In the genomic region with DNA sequence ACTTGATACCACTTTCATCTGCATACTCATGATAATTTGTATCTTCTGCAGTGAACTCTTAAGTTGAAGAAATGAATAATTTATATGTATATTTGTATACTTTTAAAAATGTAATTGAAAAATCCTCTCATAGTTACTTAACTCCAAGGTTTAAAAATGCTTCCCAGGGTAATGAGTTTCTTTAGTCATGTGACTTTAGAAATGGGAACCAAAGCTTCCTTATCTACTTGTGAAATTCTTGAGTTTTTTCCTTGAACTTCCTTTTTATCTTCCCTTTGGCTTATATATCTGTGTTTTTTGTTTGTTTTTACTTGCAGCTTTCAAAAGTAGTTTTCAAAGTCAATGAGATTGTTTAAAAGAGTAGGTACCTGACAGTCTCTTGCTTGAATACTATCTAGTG, we compare ENCODE assay signal across 8 cellular contexts. TPM values are rescaled to one million over a fixed set of nuclear protein-coding genes. Genes with fewer than 3 reads are reported as not detected.
DNase-seq lines count a peak whose midpoint lies in the region; ATAC-seq and TF ChIP-seq lines count a peak whose summit lies in the region.
"Had no signal": no experiment of that assay in that cellular context is flagged by ENCODE, and none has a peak within 500 bp of the region (broad histone marks: within the 10 kb centered on the region; RNA-seq: fewer than 3 reads in every experiment).

No MANE protein-coding gene starts in this region.

- no peak overlapping the region for H2AFZ ChIP-seq in PC-3 (ENCODE audit: low read length)

- CTCF ChIA-PET in PC-3 (lab: Charles Lee): no interaction called here

- peak overlapping the region; percentile 58 for H3K4me3 ChIP-seq in GM12875 (ENCODE audit: low read depth, low read length)
- no peak overlapping the region for H3K4me3 ChIP-seq in PC-3 (ENCODE audit: low read length)
- H3K4me3 ChIP-seq in epithelial cell of proximal tubule (ENCODE audit: low read depth, low read length): peak overlapping the region; percentile 83
- peak overlapping the region; percentile 48 to 87 (median 55) for H3K4me3 ChIP-seq in skeletal muscle tissue (ENCODE audit: low read length in 3 of 3)

- TF ChIP-seq CTCF in GM12875 (IDR thresholded peaks at IDR 0.05; ENCODE audit: borderline replicate concordance, insufficient read depth, low read depth, low read length) (no peak), PC-3 (conservative IDR thresholded peaks at IDR 0.05; ENCODE audit: low read depth, low read length) (no peak), epithelial cell of proximal tubule (conservative IDR thresholded peaks at IDR 0.05; ENCODE audit: low read depth, low read length) (no peak)

- DNase-seq in PC-3: no peak
- DNase-seq in epithelial cell of proximal tubule (ENCODE audit: low read depth): no peak
- DNase-seq in cortex of kidney (lab: John Stamatoyannopoulos, UW): no peak
- no peak for DNase-seq in COR-L47 (lab: John Stamatoyannopoulos, UW)
- DNase-seq: stimulated activated CD4-positive, alpha-beta T cell treated with anti-CD3 and anti-CD28 coated beads, Interleukin-4, amount 100 ng/mL, for 1 hour had no signal

- H3K9me3 ChIP-seq in PC-3 (ENCODE audit: low read length): no peaks in the 10 kb centered on the region
- no peaks in the 10 kb centered on the region for H3K9me3 ChIP-seq in skeletal muscle tissue (ENCODE audit: control insufficient read depth in 3 of 3, low read length in 3 of 3)

- no peaks in the 10 kb centered on the region for H4K20me1 ChIP-seq in PC-3 (ENCODE audit: low read length)

- H3K9ac ChIP-seq in PC-3 (ENCODE audit: low read length) (no peak overlapping the region), skeletal muscle tissue (ENCODE audit: low read depth in 1 of 3, low read length in 3 of 3) (peak overlapping the region; percentile 2 to 60 (median 34))

- H3K79me2 ChIP-seq in PC-3 (ENCODE audit: low read length): peaks cover 94% of the 10 kb centered on the region

- H3K27me3 ChIP-seq in PC-3 (ENCODE audit: low read length) (no peaks in the 10 kb centered on the region), skeletal muscle tissue (ENCODE audit: control insufficient read depth in 3 of 3, insufficient read depth in 3 of 3, low read length in 3 of 3) (no peaks in the 10 kb centered on the region)

- no peak overlapping the region for H3K27ac ChIP-seq in PC-3 (ENCODE audit: low read length)
- peak overlapping the region; percentile 98 for H3K27ac ChIP-seq in skeletal muscle tissue (ENCODE audit: low read depth, low read length)

- H3K4me1 ChIP-seq in PC-3 (ENCODE audit: insufficient read depth, low read length) (peaks cover 17% of the 10 kb centered on the region), skeletal muscle tissue (ENCODE audit: control insufficient read depth in 3 of 3, insufficient read depth in 3 of 3, low read length in 3 of 3) (peaks cover 45 to 58% (median 52%) of the 10 kb centered on the region in 3 donors)

- intact Hi-C loops in PC-3 (cut with micrococcal nuclease): no loop called here

- peaks cover 6% of the 10 kb centered on the region for H3F3A ChIP-seq in PC-3 (ENCODE audit: low read length, unreplicated experiment)

- H3K36me3 ChIP-seq in PC-3 (ENCODE audit: low read depth, low read length): no peaks in the 10 kb centered on the region
- peaks cover 0 to 2% (median 0%) of the 10 kb centered on the region in 3 donors for H3K36me3 ChIP-seq in skeletal muscle tissue (ENCODE audit: control insufficient read depth in 3 of 3, insufficient read depth in 3 of 3, low read length in 3 of 3)

- no peaks in the 10 kb centered on the region for H3K9me2 ChIP-seq in PC-3 (replicated peaks; ENCODE audit: low read length)

- BruUV-seq in PC-3 (replicated peaks; lab: Mats Ljungman, UMichigan): no TSS peak

- ATAC-seq in PC-3 (no peak), GM19328 (IDR thresholded peaks at IDR 0.05; ENCODE audit: unreplicated experiment) (no peak)

- POLR2A ChIA-PET in PC-3 (lab: Charles Lee; ENCODE audit: unreplicated experiment): interaction anchor here (0.6 kb wide), 1 partner anchor 34 kb away, joined by 4 read pairs; no protein-coding TSS in a partner anchor

- 0 out of 2 replicates have a peak overlapping the region, but pooled peaks have one; percentile 21 for H3K4me2 ChIP-seq in PC-3 (ENCODE audit: low read length)

RNA-seq across cellular contexts. Expression of a gene that starts 4.5 kb away (rescaled TPM):
- total RNA-seq in PC-3 (2014; rRNA removed) (32.1 and 33.5 TPM in 2 replicates), epithelial cell of proximal tubule (56.2 and 103 TPM in 2 replicates), skeletal muscle tissue (62.6 TPM)

RNA-seq across cellular contexts. Expression of a gene that starts 48.7 kb away (rescaled TPM):
- 154 and 176 TPM in 2 replicates for total RNA-seq in PC-3 (2014; rRNA removed)
- total RNA-seq in epithelial cell of proximal tubule: 85.2 and 138 TPM in 2 replicates
- 87.7 TPM for total RNA-seq in skeletal muscle tissue

RNA-seq across cellular contexts. Expression of a gene that starts 49.0 kb away (rescaled TPM):
- total RNA-seq in PC-3 (2014; rRNA removed) (3.6 and 5.5 TPM in 2 replicates), epithelial cell of proximal tubule (2.1 and 4.1 TPM in 2 replicates), skeletal muscle tissue (16.7 TPM)
